Comparison of ENCODE assay signal across 27 cellular contexts in the genomic region with DNA sequence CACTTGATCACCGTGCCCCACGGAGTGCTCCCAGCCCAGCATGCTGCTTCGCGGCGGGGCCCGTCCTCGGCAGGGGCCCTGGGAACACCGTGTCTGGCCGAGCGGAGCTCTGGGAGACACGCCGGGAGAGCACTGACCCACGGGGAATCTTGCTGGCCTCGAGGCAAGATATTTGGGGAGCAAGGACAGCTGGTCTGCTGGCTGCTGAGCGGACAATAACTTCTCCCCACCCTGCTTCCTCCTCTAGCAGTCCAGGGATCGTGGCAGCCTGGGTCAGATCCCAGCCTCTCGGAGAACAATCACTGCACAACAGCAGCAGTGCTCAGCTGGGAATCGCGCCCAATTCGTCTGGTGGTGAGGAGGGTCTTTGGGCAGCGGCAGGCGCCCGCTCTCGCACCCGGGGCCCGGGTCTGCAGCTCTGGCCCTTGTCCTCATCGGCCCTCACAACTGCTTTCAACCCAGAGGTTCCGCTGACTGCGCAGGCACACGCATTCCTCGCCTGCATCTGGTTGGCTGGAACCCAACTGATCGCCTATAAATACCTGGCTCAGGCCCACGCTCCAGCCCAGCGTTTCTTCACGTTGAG. TPM values are rescaled to one million over a fixed set of nuclear protein-coding genes. Genes with fewer than 3 reads are reported as not detected.
DNase-seq lines count a peak whose midpoint lies in the region; ATAC-seq, FAIRE-seq and TF ChIP-seq lines count a peak whose summit lies in the region.
"Had no signal": no experiment of that assay in that cellular context is flagged by ENCODE, and none has a peak within 500 bp of the region (broad histone marks: within the 10 kb centered on the region; RNA-seq: fewer than 3 reads in every experiment).

No MANE protein-coding gene starts in this region.

- peak overlapping the region in 9 of 10 donors; percentile 8 to 100 (median 96) for H3K27ac Mint-ChIP-seq in naive thymus-derived CD8-positive, alpha-beta T cell
- no peak overlapping the region for H3K27ac Mint-ChIP-seq in stimulated activated naive B cell treated with anti-CD40 and anti-IgM and Interleukin-4, amounts not matched to agents 10 μg/mL and 1 μg/mL and 100 μg/mL, for 72 hours
- H3K27ac Mint-ChIP-seq: activated naive CD8-positive, alpha-beta T cell; dendritic cell treated with granulocyte-macrophage colony-stimulating factor and Interleukin-4, amounts not matched to agents 40 ng/mL and 50 ng/mL, for 4 days; IgD-negative memory B cell had no signal

- H3K4me2 ChIP-seq in HepG2 (ENCODE audit: low read depth, low read length): no peak overlapping the region

- H3K4me1 Mint-ChIP-seq in naive thymus-derived CD8-positive, alpha-beta T cell: peaks cover 23 to 59% (median 53%) of the 10 kb centered on the region in 4 donors
- H3K4me1 Mint-ChIP-seq in stimulated activated naive B cell treated with anti-CD40 and anti-IgM and Interleukin-4, amounts not matched to agents 10 μg/mL and 1 μg/mL and 100 μg/mL, for 72 hours: peaks cover 3 to 10% of the 10 kb centered on the region in 2 donors

- TF ChIP-seq RAD21 in liver (IDR thresholded peaks at IDR 0.05): no peak
- TF ChIP-seq RAD21 in HepG2 (CRISPR knock-in tag; IDR thresholded peaks at IDR 0.05): no peak

- peak overlapping the region; percentile 27 to 61 for H3K27ac ChIP-seq in liver (ENCODE audit: low read depth in 1 of 2, low read length in 2 of 2)
- H3K27ac ChIP-seq in HepG2 (ENCODE audit: extremely low read length, insufficient read depth, low read length): no peak overlapping the region
- H3K27ac ChIP-seq in heart left ventricle: peak overlapping the region in 5 of 12 donors; percentile 10 to 74 (median 14)
- H3K27ac ChIP-seq: GM23248, HL-60, RWPE1, vagina had no signal

- H2AFZ ChIP-seq in HepG2 (ENCODE audit: low read length): no peak overlapping the region
- H2AFZ ChIP-seq: GM23248 had no signal

- H3K27me3 Mint-ChIP-seq in naive thymus-derived CD8-positive, alpha-beta T cell: no peaks in the 10 kb centered on the region
- H3K27me3 Mint-ChIP-seq in stimulated activated naive B cell treated with anti-CD40 and anti-IgM and Interleukin-4, amounts not matched to agents 10 μg/mL and 1 μg/mL and 100 μg/mL, for 72 hours: no peaks in the 10 kb centered on the region
- H3K27me3 Mint-ChIP-seq: activated naive CD8-positive, alpha-beta T cell had no signal

- TF ChIP-seq POLR2A in HepG2 (IDR thresholded peaks at IDR 0.05; ENCODE audit: insufficient read depth in 1 of 2, low read depth in 2 of 2, low read length in 2 of 2) (no peak), heart left ventricle (IDR thresholded peaks at IDR 0.05) (no peak)

- intact Hi-C loops in HepG2 (cut with micrococcal nuclease; ENCODE audit: unreplicated experiment) (no loop called here), heart left ventricle (cut with DNase I) (loop anchor here in 2 of 10 donors (5.0 to 10.0 kb wide), 3 partner anchors 97 to 1005 kb away; no protein-coding TSS in a partner anchor)

- H3K9me3 Mint-ChIP-seq in naive thymus-derived CD8-positive, alpha-beta T cell: no peaks in the 10 kb centered on the region
- H3K9me3 Mint-ChIP-seq in stimulated activated naive B cell treated with anti-CD40 and anti-IgM and Interleukin-4, amounts not matched to agents 10 μg/mL and 1 μg/mL and 100 μg/mL, for 72 hours: no peaks in the 10 kb centered on the region
- H3K9me3 Mint-ChIP-seq: dendritic cell treated with granulocyte-macrophage colony-stimulating factor and Interleukin-4, amounts not matched to agents 40 ng/mL and 50 ng/mL, for 4 days; IgD-negative memory B cell had no signal

- no peak for TF ChIP-seq EP300 in HepG2 (IDR thresholded peaks at IDR 0.05; ENCODE audit: low read depth in 2 of 2, low read length in 2 of 2)
- TF ChIP-seq EP300 in HepG2 (CRISPR knock-in tag; IDR thresholded peaks at IDR 0.05; ENCODE audit: borderline replicate concordance): no peak

- 0 out of 2 replicates have a peak, but pooled peaks cover 2% of the 10 kb centered on the region for H4K20me1 ChIP-seq in HepG2 (ENCODE audit: insufficient read depth, low read length)
- H4K20me1 ChIP-seq: BLaER1 treated with 17β-estradiol and CSF1 and Interleukin-3, amounts not matched to agents 10 nM and 100 nM had no signal

- 69% methylated on average over 35 of the region's 35 CpGs for WGBS in liver
- WGBS in HepG2 (ENCODE audit: low lambda C conversion rate): 97% methylated on average over 20 of the region's 35 CpGs
- WGBS in heart left ventricle, 4 donors: 38 to 53% (median 46%) methylated on average over 25 to 35 of the region's 35 CpGs

- H3K79me2 ChIP-seq in HepG2 (ENCODE audit: insufficient read depth, low read length): no peaks in the 10 kb centered on the region

- ATAC-seq in HepG2: no peak
- ATAC-seq in heart left ventricle: peak in 1 of 4 donors; percentile 32
- ATAC-seq in naive thymus-derived CD8-positive, alpha-beta T cell: no peak
- ATAC-seq in stimulated activated naive B cell treated with anti-CD40 and anti-IgM and Interleukin-4, amounts not matched to agents 10 μg/mL and 1 μg/mL and 100 μg/mL, for 72 hours (replicated peaks): no peak

- TF ChIP-seq CTCF in liver (IDR thresholded peaks at IDR 0.05; ENCODE audit: low read depth, low read length, missing input control) (no peak), HepG2 (CRISPR knock-in tag; IDR thresholded peaks at IDR 0.05) (no peak), heart left ventricle (IDR thresholded peaks at IDR 0.05) (no peak)

- no peaks in the 10 kb centered on the region for H3K36me3 Mint-ChIP-seq in naive thymus-derived CD8-positive, alpha-beta T cell
- no peaks in the 10 kb centered on the region for H3K36me3 Mint-ChIP-seq in stimulated activated naive B cell treated with anti-CD40 and anti-IgM and Interleukin-4, amounts not matched to agents 10 μg/mL and 1 μg/mL and 100 μg/mL, for 72 hours
- H3K36me3 Mint-ChIP-seq: IgD-negative memory B cell had no signal

- DNase-seq in HepG2 (ENCODE audit: low spot score) (no peak), heart left ventricle (peak in 4 of 5 donors; percentile 48 to 68 (median 60)), NCI-H2029 treated with DMSO at 0.1 percent for 48 hours (lab: John Stamatoyannopoulos, UW) (no peak), frontal cortex (ENCODE audit: low spot score in 2 of 2) (no peak), SKM-1 treated with dmso at 0.1 percent for 144 hours (lab: John Stamatoyannopoulos, UW; ENCODE audit: unreplicated experiment) (no peak)
- no peak for DNase-seq in naive thymus-derived CD8-positive, alpha-beta T cell
- DNase-seq in stimulated activated naive B cell treated with anti-CD40 and anti-IgM and Interleukin-4, amounts not matched to agents 10 μg/mL and 1 μg/mL and 100 μg/mL, for 72 hours: no peak
- DNase-seq: GM23248; hippocampal formation; MM.1S; NCI-H146; NCI-H2171; NCI-H526; stimulated activated CD8-positive, alpha-beta memory T cell treated with anti-CD3 and anti-CD28 coated beads, Interleukin-4, amount 100 ng/mL, for 48 hours; SW 1271 had no signal

- H3K36me3 ChIP-seq in liver (ENCODE audit: control insufficient read depth in 4 of 4, insufficient read depth in 3 of 4, low read depth in 1 of 4, low read length in 3 of 4) (peaks cover 5 to 25% (median 14%) of the 10 kb centered on the region in 4 donors), HepG2 (replicated peaks in 1 of 2; ENCODE audit: control insufficient read depth in 1 of 2, insufficient read depth in 2 of 2, low read length in 2 of 2) (peaks cover 0 to 9% of the 10 kb centered on the region in 2 experiments; a peak in 4 of 5 replicates), heart left ventricle (no peaks in the 10 kb centered on the region)
- H3K36me3 ChIP-seq: BLaER1 treated with 17β-estradiol and CSF1 and Interleukin-3, amounts not matched to agents 10 nM and 100 nM; vagina had no signal

- H3K4me3 Mint-ChIP-seq in naive thymus-derived CD8-positive, alpha-beta T cell: no peak overlapping the region
- H3K4me3 Mint-ChIP-seq in stimulated activated naive B cell treated with anti-CD40 and anti-IgM and Interleukin-4, amounts not matched to agents 10 μg/mL and 1 μg/mL and 100 μg/mL, for 72 hours: no peak overlapping the region
- H3K4me3 Mint-ChIP-seq: activated naive CD8-positive, alpha-beta T cell; dendritic cell treated with granulocyte-macrophage colony-stimulating factor and Interleukin-4, amounts not matched to agents 40 ng/mL and 50 ng/mL, for 4 days; IgD-negative memory B cell had no signal

- H3K9me3 ChIP-seq in liver (ENCODE audit: control insufficient read depth in 4 of 4, low read length in 3 of 4): no peaks in the 10 kb centered on the region
- no peaks in the 10 kb centered on the region for H3K9me3 ChIP-seq in HepG2 (ENCODE audit: low read length)
- no peaks in the 10 kb centered on the region for H3K9me3 ChIP-seq in heart left ventricle
- H3K9me3 ChIP-seq: BLaER1 treated with 17β-estradiol and CSF1 and Interleukin-3, amounts not matched to agents 10 nM and 100 nM; vagina had no signal

- H3K4me1 ChIP-seq in liver (ENCODE audit: control insufficient read depth in 4 of 4, insufficient read depth in 4 of 4, low read length in 3 of 4) (peaks cover 0 to 6% (median 0%) of the 10 kb centered on the region in 4 donors), HepG2 (ENCODE audit: insufficient read depth, low read length) (no peaks in the 10 kb centered on the region), heart left ventricle (peaks cover 0 to 43% (median 34%) of the 10 kb centered on the region in 12 donors)

- CTCF ChIA-PET in HepG2 (lab: Yijun Ruan, JAX; ENCODE audit: low intra/inter-chr PET ratio, low total read pairs): no interaction called here

- BruUV-seq in HepG2 (replicated peaks; lab: Mats Ljungman, UMichigan): no TSS peak

- no peaks in the 10 kb centered on the region for H3K27me3 ChIP-seq in liver (ENCODE audit: control insufficient read depth in 4 of 4, insufficient read depth in 4 of 4, low read length in 3 of 4)
- H3K27me3 ChIP-seq in HepG2 (ENCODE audit: control insufficient read depth in 1 of 2, insufficient read depth in 2 of 2, low read length in 2 of 2): no peaks in the 10 kb centered on the region
- no peaks in the 10 kb centered on the region for H3K27me3 ChIP-seq in heart left ventricle
- H3K27me3 ChIP-seq: BLaER1 treated with 17β-estradiol and CSF1 and Interleukin-3, amounts not matched to agents 10 nM and 100 nM; vagina had no signal

- POLR2A ChIA-PET in HepG2 (lab: Yijun Ruan, JAX): no interaction called here
- POLR2A ChIA-PET in naive thymus-derived CD8-positive, alpha-beta T cell (lab: Charles Lee): interaction anchor here (1.3 to 10.0 kb wide), 2 partner anchors 12 to 22 kb away, joined by 3 to 131 read pairs; no protein-coding TSS in a partner anchor

- H3K9ac ChIP-seq in liver (ENCODE audit: low read depth in 1 of 2, low read length in 2 of 2): no peak overlapping the region
- no peak overlapping the region for H3K9ac ChIP-seq in HepG2 (ENCODE audit: insufficient read depth, low read depth, low read length)
- H3K9ac ChIP-seq: GM23248 had no signal

- H3K4me3 ChIP-seq in liver (ENCODE audit: low read depth in 1 of 3, low read length in 3 of 3) (no peak overlapping the region), HepG2 (replicated peaks in 1 of 3; ENCODE audit: insufficient read depth in 1 of 3, low read depth in 2 of 3, low read length in 3 of 3) (no peak overlapping the region), heart left ventricle (peak overlapping the region in 6 of 12 donors; percentile 6 to 35 (median 18))
- H3K4me3 ChIP-seq: BLaER1 treated with 17β-estradiol and CSF1 and Interleukin-3, amounts not matched to agents 10 nM and 100 nM; GM23248; vagina had no signal

- no peak for FAIRE-seq in HepG2 (lab: Jason Lieb, UNC)
- FAIRE-seq in frontal cortex (lab: Jason Lieb, UNC): no peak
- FAIRE-seq: G401.6, keratinocyte had no signal

- in situ Hi-C loops in HepG2 (cut with HindIII; ENCODE audit: extremely low pct_ligation_motif_present, low pct_unique_long_range_greater_than_20kb): no loop called here

RNA-seq across cellular contexts. Expression of a gene that starts 43.4 kb away (rescaled TPM):
- 1 to 10 TPM in 1 of 2 donors, under 1 TPM in 1; 0.37 to 2.4 TPM for total RNA-seq in liver
- 10 to 100 TPM in 1 of 2 donors, 1 to 10 TPM in 1; 2.7 to 21.2 TPM for polyA plus RNA-seq in liver
- not detected in 2 replicates for total RNA-seq in HepG2 (2016; rRNA removed; fragmentation: Illumina TruSeq; extraction: Trizol)
- total RNA-seq in HepG2 (2016; cell fraction: cytosol; rRNA removed; fragmentation: Illumina TruSeq; extraction: Trizol; ENCODE audit: low read depth): not detected in 2 replicates
- not detected in 2 replicates for total RNA-seq in HepG2 (2016; cell fraction: insoluble cytoplasmic fraction; rRNA removed; fragmentation: Illumina TruSeq; extraction: Trizol)
- total RNA-seq in HepG2 (2016; cell fraction: membrane; rRNA removed; fragmentation: Illumina TruSeq; extraction: Trizol): not detected in 2 replicates
- total RNA-seq in HepG2 (2016; cell fraction: nucleus; rRNA removed; fragmentation: Illumina TruSeq; extraction: Trizol): not detected in 2 replicates
- not detected in 2 replicates for polyA plus RNA-seq in HepG2 (2011; rRNA removed)
- polyA plus RNA-seq in HepG2 (2011; cell fraction: cytosol; rRNA removed): not detected in 2 replicates
- polyA plus RNA-seq in HepG2 (2011; cell fraction: nucleus; rRNA removed): not detected in 2 replicates
- 1.5 and 1.6 TPM in 2 replicates for polyA plus RNA-seq in HepG2 (2012)
- not detected in 2 replicates for polyA plus RNA-seq in HepG2 (2016; cell fraction: cytosol; fragmentation: Illumina TruSeq; extraction: Trizol; ENCODE audit: low read depth)
- not detected in 2 replicates for polyA plus RNA-seq in HepG2 (2016; cell fraction: insoluble cytoplasmic fraction; fragmentation: Illumina TruSeq; extraction: Trizol; ENCODE audit: low read depth)
- polyA plus RNA-seq in HepG2 (2016; cell fraction: membrane; fragmentation: Illumina TruSeq; extraction: Trizol; ENCODE audit: low read depth): not detected in 2 replicates
- not detected in 2 replicates for polyA plus RNA-seq in HepG2 (2016; cell fraction: nucleus; fragmentation: Illumina TruSeq; extraction: Trizol; ENCODE audit: insufficient read depth, low read depth)
- polyA minus RNA-seq in HepG2 (2011; rRNA and poly(A)+ RNA removed; ENCODE audit: low replicate concordance): not detected in 2 replicates
- polyA minus RNA-seq in HepG2 (2011; cell fraction: cytosol; rRNA and poly(A)+ RNA removed): not detected in 2 replicates
- polyA minus RNA-seq in HepG2 (2011; cell fraction: nucleus; rRNA and poly(A)+ RNA removed): not detected in 2 replicates
- under 1 TPM in 2 of 9 donors, not detected in 7; 0.06 to 0.08 TPM for total RNA-seq in heart left ventricle
- polyA plus RNA-seq in heart left ventricle: not detected
- total RNA-seq in naive thymus-derived CD8-positive, alpha-beta T cell: not detected
- not detected for polyA plus RNA-seq in naive thymus-derived CD8-positive, alpha-beta T cell
- total RNA-seq in frontal cortex: under 0.01 TPM
- total RNA-seq: A673; activated CD8-positive, alpha-beta memory T cell treated with anti-CD3 and anti-CD28 coated beads for 36 hours; GM23248 had no signal
- polyA plus RNA-seq: GM23248, IgD-negative memory B cell, keratinocyte had no signal

RNA-seq across cellular contexts. Expression of a gene that starts 58.6 kb away (rescaled TPM):
- total RNA-seq in liver: 100 to 1,000 TPM in 1 of 2 donors, 10 to 100 TPM in 1; 53.7 to 291 TPM
- 10 to 100 TPM; 57.1 to 69.7 TPM for polyA plus RNA-seq in liver
- total RNA-seq in HepG2 (2016; rRNA removed; fragmentation: Illumina TruSeq; extraction: Trizol): 32.5 and 34.9 TPM in 2 replicates
- total RNA-seq in HepG2 (2016; cell fraction: cytosol; rRNA removed; fragmentation: Illumina TruSeq; extraction: Trizol; ENCODE audit: low read depth): 5.5 and 6.4 TPM in 2 replicates
- 25.6 and 34.1 TPM in 2 replicates for total RNA-seq in HepG2 (2016; cell fraction: insoluble cytoplasmic fraction; rRNA removed; fragmentation: Illumina TruSeq; extraction: Trizol)
- total RNA-seq in HepG2 (2016; cell fraction: membrane; rRNA removed; fragmentation: Illumina TruSeq; extraction: Trizol): 13.0 TPM in 2 replicates
- total RNA-seq in HepG2 (2016; cell fraction: nucleus; rRNA removed; fragmentation: Illumina TruSeq; extraction: Trizol): 26.8 and 31.9 TPM in 2 replicates
- 11.6 and 15.6 TPM in 2 replicates for polyA plus RNA-seq in HepG2 (2011; rRNA removed)
- polyA plus RNA-seq in HepG2 (2011; cell fraction: cytosol; rRNA removed): 6.1 and 10.1 TPM in 2 replicates
- polyA plus RNA-seq in HepG2 (2011; cell fraction: nucleus; rRNA removed): 107 and 130 TPM in 2 replicates
- 20.2 and 23.9 TPM in 2 replicates for polyA plus RNA-seq in HepG2 (2012)
- 4.0 and 4.1 TPM in 2 replicates for polyA plus RNA-seq in HepG2 (2016; cell fraction: cytosol; fragmentation: Illumina TruSeq; extraction: Trizol; ENCODE audit: low read depth)
- 23.4 and 31.6 TPM in 2 replicates for polyA plus RNA-seq in HepG2 (2016; cell fraction: insoluble cytoplasmic fraction; fragmentation: Illumina TruSeq; extraction: Trizol; ENCODE audit: low read depth)
- polyA plus RNA-seq in HepG2 (2016; cell fraction: membrane; fragmentation: Illumina TruSeq; extraction: Trizol; ENCODE audit: low read depth): 7.8 and 8.3 TPM in 2 replicates
- polyA plus RNA-seq in HepG2 (2016; cell fraction: nucleus; fragmentation: Illumina TruSeq; extraction: Trizol; ENCODE audit: insufficient read depth, low read depth): 46.0 and 50.9 TPM in 2 replicates
- polyA minus RNA-seq in HepG2 (2011; rRNA and poly(A)+ RNA removed; ENCODE audit: low replicate concordance): 55.5 TPM in 1 of 2 replicates, not detected in the other
- 17.1 and 19.0 TPM in 2 replicates for polyA minus RNA-seq in HepG2 (2011; cell fraction: cytosol; rRNA and poly(A)+ RNA removed)
- polyA minus RNA-seq in HepG2 (2011; cell fraction: nucleus; rRNA and poly(A)+ RNA removed): 35.9 and 37.7 TPM in 2 replicates
- 1 to 10 TPM in 2 of 9 donors, under 1 TPM in 7; 0.23 to 1.7 (median 0.70) TPM for total RNA-seq in heart left ventricle
- polyA plus RNA-seq in heart left ventricle: under 1 TPM; 0.19 to 0.29 TPM
- 1 to 10 TPM; 5.0 to 8.7 TPM for total RNA-seq in naive thymus-derived CD8-positive, alpha-beta T cell
- polyA plus RNA-seq in naive thymus-derived CD8-positive, alpha-beta T cell: 1 to 10 TPM; 1.7 to 2.7 (median 2.4) TPM
- total RNA-seq in frontal cortex: 1.6 TPM

Comparison
In these comparisons a context has a peak if more than half of its experiments do, and no peak if none do; other contexts are left out.
1. DNase-seq: peak in heart left ventricle (4 of 5); none in HepG2 (single experiment), naive thymus-derived CD8-positive, alpha-beta T cell (0 of 10), NCI-H2029 treated with DMSO at 0.1 percent for 48 hours (single experiment), stimulated activated naive B cell treated with anti-CD40 and anti-IgM and Interleukin-4, amounts not matched to agents 10 μg/mL and 1 μg/mL and 100 μg/mL, for 72 hours (single experiment), frontal cortex (0 of 2) and SKM-1 treated with dmso at 0.1 percent for 144 hours (single experiment).